Comparison of ENCODE assay signal across 1 cellular context in genomic region chr2:178395941-178396585, GRCh38.
TF ChIP-seq lines count a peak whose summit lies in the region.

No MANE protein-coding gene starts in this region.

TF ChIP-seq in GM12878, 131 proteins besides CTCF, POLR2A, EP300 and RAD21:
- TF ChIP-seq ZBTB40 (IDR thresholded peaks at IDR 0.05; ENCODE audit: borderline replicate concordance): no peak
- no peak for TF ChIP-seq YY1 (IDR thresholded peaks at IDR 0.05; ENCODE audit: low read depth, low read length)
- no peak for TF ChIP-seq TCF12 (IDR thresholded peaks at IDR 0.05; ENCODE audit: low read depth, low read length)
- no peak for TF ChIP-seq IKZF2 (IDR thresholded peaks at IDR 0.05)
- TF ChIP-seq STAT1 (conservative IDR thresholded peaks at IDR 0.05): no peak
- no peak for TF ChIP-seq FOS (IDR thresholded peaks at IDR 0.05; ENCODE audit: borderline replicate concordance, extremely low read depth, insufficient read length)
- TF ChIP-seq FOXM1 (IDR thresholded peaks at IDR 0.05; ENCODE audit: low read depth, low read length): no peak
- TF ChIP-seq CHD2 (IDR thresholded peaks at IDR 0.05; ENCODE audit: borderline replicate concordance, low read depth, low read length): no peak
- TF ChIP-seq RCOR1 (conservative IDR thresholded peaks at IDR 0.05; ENCODE audit: low read depth, low read length): no peak
- TF ChIP-seq BCL3 (IDR thresholded peaks at IDR 0.05; ENCODE audit: borderline replicate concordance, insufficient read depth, low read depth, low read length, poor library complexity, severe bottlenecking): no peak
- TF ChIP-seq REST (IDR thresholded peaks at IDR 0.05; ENCODE audit: low read depth, low read length): no peak
- no peak for TF ChIP-seq IKZF1 (conservative IDR thresholded peaks at IDR 0.05)
- TF ChIP-seq MEF2A (IDR thresholded peaks at IDR 0.05; ENCODE audit: insufficient read depth, low read depth, low read length): no peak
